Comparison of ENCODE assay signal across 22 cellular contexts in genomic region chr5:126104341-126104740, GRCh38.
"Had no signal": no experiment of that assay in that cellular context is flagged by ENCODE, and none has a peak within 500 bp of the region (broad histone marks: within the 10 kb centered on the region; RNA-seq: fewer than 3 reads in every experiment).

No MANE protein-coding gene starts in this region.

- DNase-seq: islet precursor cell; left ventricle myocardium inferior; mesendoderm; naive B cell; natural killer cell; nephron progenitor cell; pancreas; posterior cingulate gyrus; retina; right cardiac atrium; sigmoid colon; small intestine; spleen; stimulated activated CD4-positive, alpha-beta T cell treated with anti-CD3 and anti-CD28 coated beads, Interleukin-4, amount 100 ng/mL, for 24 hours; stimulated activated naive CD4-positive, alpha-beta T cell; tibial artery; uterus had no signal

- H3K36me3 ChIP-seq: left ventricle myocardium inferior, pancreas, prostate gland, sigmoid colon, spleen, suprapubic skin, thoracic aorta, tibial artery, uterus had no signal

- H3K27ac ChIP-seq: left ventricle myocardium inferior, pancreas, prostate gland, sigmoid colon, spleen, suprapubic skin, thoracic aorta, tibial artery, uterus had no signal

- ATAC-seq: natural killer cell; pancreas; right cardiac atrium; stimulated activated effector memory CD8-positive, alpha-beta T cell treated with anti-CD3 and anti-CD28 coated beads, Interleukin-12 subunit alpha, Interleukin-12 subunit beta, amount 100 ng/mL, for 72 hours had no signal

- FAIRE-seq: pancreas, small intestine had no signal

- H3K4me3 ChIP-seq: left ventricle myocardium inferior, lung, pancreas, prostate gland, sigmoid colon, spleen, suprapubic skin, thoracic aorta, tibial artery, uterus had no signal

- H3K27me3 ChIP-seq: pancreas, sigmoid colon, spleen, suprapubic skin, tibial artery, uterus had no signal

- H3K4me1 ChIP-seq: left ventricle myocardium inferior, pancreas, prostate gland, sigmoid colon, spleen, tibial artery, uterus had no signal

- H3K9me3 ChIP-seq: pancreas, prostate gland, sigmoid colon, spleen, suprapubic skin, thoracic aorta, tibial artery, uterus had no signal
